ENCODE assay signal across 1 cellular context in genomic region chr17:8189711-8190477, GRCh38.
A peak's percentile ranks its signal among the peaks of the same experiment; 100 is the strongest.
TF ChIP-seq lines count a peak whose summit lies in the region.

Gene BORCS6 (minus strand): TSS chr17:8190180. CDS start chr17:8190140, 40 bp downstream.

TF ChIP-seq in HepG2, 621 proteins besides CTCF, POLR2A, EP300 and RAD21 (continued from another document and continues in another):
- TF ChIP-seq, protein P1, sequence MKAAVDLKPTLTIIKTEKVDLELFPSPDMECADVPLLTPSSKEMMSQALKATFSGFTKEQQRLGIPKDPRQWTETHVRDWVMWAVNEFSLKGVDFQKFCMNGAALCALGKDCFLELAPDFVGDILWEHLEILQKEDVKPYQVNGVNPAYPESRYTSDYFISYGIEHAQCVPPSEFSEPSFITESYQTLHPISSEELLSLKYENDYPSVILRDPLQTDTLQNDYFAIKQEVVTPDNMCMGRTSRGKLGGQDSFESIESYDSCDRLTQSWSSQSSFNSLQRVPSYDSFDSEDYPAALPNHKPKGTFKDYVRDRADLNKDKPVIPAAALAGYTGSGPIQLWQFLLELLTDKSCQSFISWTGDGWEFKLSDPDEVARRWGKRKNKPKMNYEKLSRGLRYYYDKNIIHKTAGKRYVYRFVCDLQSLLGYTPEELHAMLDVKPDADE (CRISPR knock-in tag; IDR thresholded peaks at IDR 0.05): no peak
- TF ChIP-seq SRSF4 (IDR thresholded peaks at IDR 0.05; ENCODE audit: low read depth, low read length, poor library complexity, severe bottlenecking) (no peak), SNAI1 (CRISPR knock-in tag; IDR thresholded peaks at IDR 0.05; ENCODE audit: borderline replicate concordance) (no peak), RARA (CRISPR knock-in tag; IDR thresholded peaks at IDR 0.05) (no peak), DPF2 (CRISPR knock-in tag; IDR thresholded peaks at IDR 0.05; ENCODE audit: borderline replicate concordance, low read depth) (no peak), RXRA (CRISPR knock-in tag; IDR thresholded peaks at IDR 0.05) (peak; percentile 14; the same call in 1 of the 2 replicates), FOXA3 (CRISPR knock-in tag; IDR thresholded peaks at IDR 0.05) (0 out of 2 replicates have a peak, but pooled peaks have one; percentile 6), SETDB1 (CRISPR knock-in tag; IDR thresholded peaks at IDR 0.05; ENCODE audit: borderline replicate concordance) (no peak), ATM (IDR thresholded peaks at IDR 0.05; ENCODE audit: borderline replicate concordance) (no peak), KDM4B (CRISPR knock-in tag; IDR thresholded peaks at IDR 0.05) (no peak), LRRFIP1 (CRISPR knock-in tag; conservative IDR thresholded peaks at IDR 0.05) (no peak), NFYB (CRISPR knock-in tag; IDR thresholded peaks at IDR 0.05) (peak; percentile 94), MBNL3 (CRISPR knock-in tag; conservative IDR thresholded peaks at IDR 0.05) (no peak), CREB1 (IDR thresholded peaks at IDR 0.05) (peak; percentile 18; the same call in 1 of the 2 replicates), CREB1 (CRISPR knock-in tag; IDR thresholded peaks at IDR 0.05) (peak; percentile 68), ERF (CRISPR knock-in tag; IDR thresholded peaks at IDR 0.05) (0 out of 2 replicates have a peak, but pooled peaks have one; percentile 35), ISL2 (CRISPR knock-in tag; IDR thresholded peaks at IDR 0.05) (no peak; the same call in 1 of the 2 replicates), ZNF317 (CRISPR knock-in tag; IDR thresholded peaks at IDR 0.05) (0 out of 2 replicates have a peak, but pooled peaks have one; percentile 25), ZNF253 (CRISPR knock-in tag; IDR thresholded peaks at IDR 0.05; ENCODE audit: borderline replicate concordance) (no peak), ZXDC (CRISPR knock-in tag; IDR thresholded peaks at IDR 0.05) (no peak), ZNF619 (CRISPR knock-in tag; IDR thresholded peaks at IDR 0.05) (no peak), DNMT3B (CRISPR knock-in tag; conservative IDR thresholded peaks at IDR 0.05) (no peak), ZNF350 (CRISPR knock-in tag; IDR thresholded peaks at IDR 0.05; ENCODE audit: borderline replicate concordance, low read depth) (no peak), ZNF318 (CRISPR knock-in tag; IDR thresholded peaks at IDR 0.05) (no peak), ZBTB8A (CRISPR knock-in tag; IDR thresholded peaks at IDR 0.05; ENCODE audit: borderline replicate concordance, low read depth) (0 out of 2 replicates have a peak, but pooled peaks have one; percentile 31), PPARG (CRISPR knock-in tag; conservative IDR thresholded peaks at IDR 0.05) (no peak), PLRG1 (conservative IDR thresholded peaks at IDR 0.05) (no peak), ZNF7 (CRISPR knock-in tag; IDR thresholded peaks at IDR 0.05) (no peak), U2AF1 (optimal IDR thresholded peaks at IDR 0.05; ENCODE audit: low read depth, low read length) (no peak), ZNF264 (CRISPR knock-in tag; IDR thresholded peaks at IDR 0.05) (peak; percentile 26; the same call in 1 of the 2 replicates), GTF2F1 (IDR thresholded peaks at IDR 0.05; ENCODE audit: low read length) (no peak), ZBTB20 (CRISPR knock-in tag; IDR thresholded peaks at IDR 0.05; ENCODE audit: borderline replicate concordance, low read depth) (no peak), MIXL1 (CRISPR knock-in tag; IDR thresholded peaks at IDR 0.05) (no peak), MAZ (IDR thresholded peaks at IDR 0.05; ENCODE audit: borderline replicate concordance, low read depth, low read length) (peak; percentile 60; the same call in 1 of the 2 replicates), MAZ (CRISPR knock-in tag; IDR thresholded peaks at IDR 0.05; ENCODE audit: low read depth) (no peak), CBFB (CRISPR knock-in tag; IDR thresholded peaks at IDR 0.05) (0 out of 2 replicates have a peak, but pooled peaks have one; percentile 44), TCF12 (IDR thresholded peaks at IDR 0.05) (no peak), TCF12 (CRISPR knock-in tag; IDR thresholded peaks at IDR 0.05) (no peak; the same call in 1 of the 2 replicates), ZNF781 (CRISPR knock-in tag; IDR thresholded peaks at IDR 0.05; ENCODE audit: borderline replicate concordance, not compliant biosample characterization) (no peak), HCFC1 (IDR thresholded peaks at IDR 0.05; ENCODE audit: low read depth, low read length) (no peak; the same call in 1 of the 2 replicates), PAX8 (CRISPR knock-in tag; IDR thresholded peaks at IDR 0.05; ENCODE audit: borderline replicate concordance) (peak; percentile 87; the same call in 1 of the 2 replicates), CENPT (CRISPR knock-in tag; IDR thresholded peaks at IDR 0.05; ENCODE audit: low read depth) (no peak)
- TF ChIP-seq, protein P2, sequence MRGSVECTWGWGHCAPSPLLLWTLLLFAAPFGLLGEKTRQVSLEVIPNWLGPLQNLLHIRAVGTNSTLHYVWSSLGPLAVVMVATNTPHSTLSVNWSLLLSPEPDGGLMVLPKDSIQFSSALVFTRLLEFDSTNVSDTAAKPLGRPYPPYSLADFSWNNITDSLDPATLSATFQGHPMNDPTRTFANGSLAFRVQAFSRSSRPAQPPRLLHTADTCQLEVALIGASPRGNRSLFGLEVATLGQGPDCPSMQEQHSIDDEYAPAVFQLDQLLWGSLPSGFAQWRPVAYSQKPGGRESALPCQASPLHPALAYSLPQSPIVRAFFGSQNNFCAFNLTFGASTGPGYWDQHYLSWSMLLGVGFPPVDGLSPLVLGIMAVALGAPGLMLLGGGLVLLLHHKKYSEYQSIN (CRISPR knock-in tag; IDR thresholded peaks at IDR 0.05; ENCODE audit: borderline replicate concordance): no peak
- TF ChIP-seq, protein P3, sequence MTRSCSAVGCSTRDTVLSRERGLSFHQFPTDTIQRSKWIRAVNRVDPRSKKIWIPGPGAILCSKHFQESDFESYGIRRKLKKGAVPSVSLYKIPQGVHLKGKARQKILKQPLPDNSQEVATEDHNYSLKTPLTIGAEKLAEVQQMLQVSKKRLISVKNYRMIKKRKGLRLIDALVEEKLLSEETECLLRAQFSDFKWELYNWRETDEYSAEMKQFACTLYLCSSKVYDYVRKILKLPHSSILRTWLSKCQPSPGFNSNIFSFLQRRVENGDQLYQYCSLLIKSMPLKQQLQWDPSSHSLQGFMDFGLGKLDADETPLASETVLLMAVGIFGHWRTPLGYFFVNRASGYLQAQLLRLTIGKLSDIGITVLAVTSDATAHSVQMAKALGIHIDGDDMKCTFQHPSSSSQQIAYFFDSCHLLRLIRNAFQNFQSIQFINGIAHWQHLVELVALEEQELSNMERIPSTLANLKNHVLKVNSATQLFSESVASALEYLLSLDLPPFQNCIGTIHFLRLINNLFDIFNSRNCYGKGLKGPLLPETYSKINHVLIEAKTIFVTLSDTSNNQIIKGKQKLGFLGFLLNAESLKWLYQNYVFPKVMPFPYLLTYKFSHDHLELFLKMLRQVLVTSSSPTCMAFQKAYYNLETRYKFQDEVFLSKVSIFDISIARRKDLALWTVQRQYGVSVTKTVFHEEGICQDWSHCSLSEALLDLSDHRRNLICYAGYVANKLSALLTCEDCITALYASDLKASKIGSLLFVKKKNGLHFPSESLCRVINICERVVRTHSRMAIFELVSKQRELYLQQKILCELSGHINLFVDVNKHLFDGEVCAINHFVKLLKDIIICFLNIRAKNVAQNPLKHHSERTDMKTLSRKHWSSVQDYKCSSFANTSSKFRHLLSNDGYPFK (CRISPR knock-in tag; IDR thresholded peaks at IDR 0.05; ENCODE audit: borderline replicate concordance): no peak
- TF ChIP-seq, protein P4, sequence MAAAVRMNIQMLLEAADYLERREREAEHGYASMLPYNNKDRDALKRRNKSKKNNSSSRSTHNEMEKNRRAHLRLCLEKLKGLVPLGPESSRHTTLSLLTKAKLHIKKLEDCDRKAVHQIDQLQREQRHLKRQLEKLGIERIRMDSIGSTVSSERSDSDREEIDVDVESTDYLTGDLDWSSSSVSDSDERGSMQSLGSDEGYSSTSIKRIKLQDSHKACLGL (CRISPR knock-in tag; IDR thresholded peaks at IDR 0.05): peak; percentile 75
- TF ChIP-seq, protein P5, sequence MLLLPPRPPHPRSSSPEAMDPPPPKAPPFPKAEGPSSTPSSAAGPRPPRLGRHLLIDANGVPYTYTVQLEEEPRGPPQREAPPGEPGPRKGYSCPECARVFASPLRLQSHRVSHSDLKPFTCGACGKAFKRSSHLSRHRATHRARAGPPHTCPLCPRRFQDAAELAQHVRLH (CRISPR knock-in tag; IDR thresholded peaks at IDR 0.05; ENCODE audit: borderline replicate concordance, low read depth): 0 out of 2 replicates have a peak, but pooled peaks have one; percentile 48
